8 cellular contexts compared by ENCODE assay signal in the genomic region with DNA sequence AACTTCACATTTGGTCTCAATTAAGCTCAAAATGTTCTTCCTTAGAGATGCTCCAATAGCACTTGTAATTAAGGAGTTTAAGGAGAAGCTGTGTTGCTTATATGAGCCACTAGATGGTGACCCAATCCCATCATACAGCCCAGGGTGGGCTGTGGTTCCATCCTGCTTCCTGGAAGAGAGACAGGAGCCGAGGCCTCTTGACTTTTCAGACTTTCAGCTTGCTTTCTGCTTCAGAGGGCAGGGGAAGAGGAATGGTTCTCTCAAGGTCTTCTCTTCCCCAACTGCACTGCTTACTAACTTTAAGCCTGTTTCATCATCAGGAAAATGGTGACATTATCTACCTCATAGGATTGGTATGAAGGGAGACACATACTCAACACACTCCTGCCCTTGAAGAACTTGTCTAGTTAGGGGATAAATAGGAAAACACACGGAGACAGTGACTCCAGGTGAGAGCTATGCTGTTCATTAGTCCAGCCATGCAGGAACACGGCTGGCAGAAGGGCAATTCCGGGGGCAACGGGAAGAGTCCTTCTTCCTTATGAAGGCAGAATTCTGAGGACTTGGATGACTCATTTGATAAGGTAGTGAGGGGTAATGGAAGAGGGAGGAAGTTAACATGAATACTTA. TPM values are rescaled to one million over a fixed set of nuclear protein-coding genes. Genes with fewer than 3 reads are reported as not detected.
DNase-seq lines count a peak whose midpoint lies in the region; ATAC-seq and TF ChIP-seq lines count a peak whose summit lies in the region.

No MANE protein-coding gene starts in this region.

- H2AFZ ChIP-seq in DND-41 (ENCODE audit: low read depth, low read length): 0 out of 2 replicates have a peak overlapping the region, but pooled peaks have one; percentile 12

- POLR2A ChIA-PET in Panc1 (lab: Charles Lee): no interaction called here

- no TSS peak for BruUV-seq in Panc1 (replicated peaks; lab: Mats Ljungman, UMichigan)

- H3K4me1 ChIP-seq in DND-41 (ENCODE audit: insufficient read depth, low read length): no peaks in the 10 kb centered on the region
- H3K4me1 ChIP-seq in Panc1 (ENCODE audit: control insufficient read depth, insufficient read depth, low read length): no peaks in the 10 kb centered on the region
- peaks cover 11% of the 10 kb centered on the region for H3K4me1 ChIP-seq in lower lobe of right lung
- H3K4me1 ChIP-seq in aorta (ENCODE audit: control insufficient read depth in 1 of 2, insufficient read depth in 2 of 2, low read length in 2 of 2): peaks cover 0 to 3% of the 10 kb centered on the region in 2 donors

- 0 out of 2 replicates have a peak, but pooled peaks cover 3% of the 10 kb centered on the region for H4K20me1 ChIP-seq in DND-41 (ENCODE audit: insufficient read depth, low read length)

- DNase-seq in DND-41: peak; percentile 37
- DNase-seq in Panc1 (ENCODE audit: low read depth, low spot score): peak; percentile 36
- DNase-seq in ecto neural progenitor cell (ENCODE audit: low spot score): peak; percentile 76
- DNase-seq in lower lobe of right lung: peak; percentile 43
- DNase-seq in aorta: no peak
- DNase-seq in NCI-H1436 (lab: John Stamatoyannopoulos, UW): no peak

- CTCF ChIA-PET in Panc1 (lab: Charles Lee): interaction anchor here (0.5 to 1.7 kb wide), 14 partner anchors 9 to 344 kb away, joined by 3 to 18 read pairs (median 5); a partner anchor contains a TSS

- no peak overlapping the region for H3K4me3 ChIP-seq in DND-41 (ENCODE audit: low read depth in 1 of 2, low read length in 2 of 2)
- no peak overlapping the region for H3K4me3 ChIP-seq in Panc1 (ENCODE audit: low read depth in 2 of 2, low read length in 2 of 2)
- no peak overlapping the region for H3K4me3 ChIP-seq in lower lobe of right lung
- no peak overlapping the region for H3K4me3 ChIP-seq in aorta (ENCODE audit: low read length in 2 of 2)

- H3K9ac ChIP-seq in DND-41 (ENCODE audit: low read depth, low read length): no peak overlapping the region

- H3K27me3 ChIP-seq in DND-41 (ENCODE audit: insufficient read depth, low read length, poor library complexity) (no peaks in the 10 kb centered on the region), Panc1 (ENCODE audit: control insufficient read depth, insufficient read depth, low read length) (no peaks in the 10 kb centered on the region), lower lobe of right lung (ENCODE audit: low read depth) (no peaks in the 10 kb centered on the region), aorta (ENCODE audit: control insufficient read depth in 1 of 2, insufficient read depth in 2 of 2, low read length in 1 of 2) (no peaks in the 10 kb centered on the region)

- H3K4me2 ChIP-seq in DND-41 (ENCODE audit: insufficient read depth, low read length): no peak overlapping the region

- H3K36me3 ChIP-seq in DND-41 (ENCODE audit: insufficient read depth, low read length): no peaks in the 10 kb centered on the region
- H3K36me3 ChIP-seq in Panc1 (ENCODE audit: control insufficient read depth, insufficient read depth, low read length): no peaks in the 10 kb centered on the region; the same call in 1 of the 2 replicates
- peaks cover 12% of the 10 kb centered on the region for H3K36me3 ChIP-seq in lower lobe of right lung
- H3K36me3 ChIP-seq in aorta (ENCODE audit: control insufficient read depth in 1 of 2, insufficient read depth in 2 of 2, low read length in 1 of 2): peaks cover 0 to 2% of the 10 kb centered on the region in 2 donors

- in situ Hi-C loops in Panc1 (cut with HindIII; ENCODE audit: low pct_unique_long_range_greater_than_20kb, low sequenced_read_pairs): no loop called here

- H3K79me2 ChIP-seq in DND-41 (ENCODE audit: insufficient read depth, low read length): no peaks in the 10 kb centered on the region

- ATAC-seq in DND-41 (ENCODE audit: insufficient read depth, low read depth): peak; percentile 82
- peak; percentile 64 for ATAC-seq in HG03432 (IDR thresholded peaks at IDR 0.05; ENCODE audit: unreplicated experiment)
- ATAC-seq in Panc1: peak; percentile 91
- peak; percentile 57 to 77 for ATAC-seq in lower lobe of right lung
- peak; percentile 68 for ATAC-seq in aorta (ENCODE audit: low FRiP score)
- no peak for ATAC-seq in HG03045 (IDR thresholded peaks at IDR 0.05; ENCODE audit: unreplicated experiment)

- intact Hi-C loops in Panc1 (cut with micrococcal nuclease; ENCODE audit: unreplicated experiment): loop anchor here (1.0 to 5.0 kb wide), 3 partner anchors 50 to 311 kb away; no protein-coding TSS in a partner anchor
- intact Hi-C loops in lower lobe of right lung (cut with DNase I): no loop called here
- intact Hi-C loops in aorta (cut with DNase I): no loop called here

- TF ChIP-seq CTCF in DND-41 (IDR thresholded peaks at IDR 0.05; ENCODE audit: borderline replicate concordance, extremely low read depth, low read length, poor library complexity, severe bottlenecking) (peak; percentile 65), Panc1 (IDR thresholded peaks at IDR 0.05) (peak; percentile 85), lower lobe of right lung (IDR thresholded peaks at IDR 0.05) (peak; percentile 56)

- H3K27ac ChIP-seq in DND-41 (ENCODE audit: low read length) (no peak overlapping the region), Panc1 (ENCODE audit: low read length) (no peak overlapping the region), lower lobe of right lung (no peak overlapping the region), aorta (ENCODE audit: low read depth in 1 of 2, low read length in 2 of 2) (no peak overlapping the region)

- WGBS in aorta, 2 donors: 55 to 57% methylated on average over 5 of the region's 5 CpGs

- H3K9me3 ChIP-seq in DND-41 (ENCODE audit: insufficient read depth, low read length, severe bottlenecking): no peaks in the 10 kb centered on the region
- H3K9me3 ChIP-seq in Panc1 (ENCODE audit: control insufficient read depth, insufficient read depth, low read depth, low read length): no peaks in the 10 kb centered on the region
- H3K9me3 ChIP-seq in lower lobe of right lung: no peaks in the 10 kb centered on the region
- H3K9me3 ChIP-seq in aorta (ENCODE audit: control insufficient read depth, low read length): no peaks in the 10 kb centered on the region

RNA-seq across cellular contexts. Expression of a gene that starts 20.1 kb away (rescaled TPM):
- total RNA-seq in Panc1 (2021; ENCODE audit: unreplicated experiment) (26.8 TPM), lower lobe of right lung (20.5 TPM), aorta (10 to 100 TPM in 1 of 2 donors, 1 to 10 TPM in 1; 9.9 to 16.9 TPM)
- 29.3 TPM for polyA plus RNA-seq in Panc1 (2012; ENCODE audit: insufficient read length)
- polyA plus RNA-seq in aorta: 10 to 100 TPM; 31.9 to 34.7 TPM

RNA-seq across cellular contexts. Expression of a gene that starts 28.3 kb away (rescaled TPM):
- total RNA-seq in Panc1 (2021; ENCODE audit: unreplicated experiment): 0.23 TPM
- polyA plus RNA-seq in Panc1 (2012; ENCODE audit: insufficient read length): 0.23 TPM
- 25.0 TPM for total RNA-seq in lower lobe of right lung
- total RNA-seq in aorta: 10 to 100 TPM in 1 of 2 donors, 1 to 10 TPM in 1; 9.1 to 11.8 TPM
- polyA plus RNA-seq in aorta: 1 to 10 TPM in 1 of 2 donors, under 1 TPM in 1; 0.72 to 6.8 TPM

Comparison
In these comparisons a context has a peak if more than half of its experiments do, and no peak if none do; other contexts are left out.
1. DNase-seq: peak in DND-41 (single experiment), Panc1 (single experiment), ecto neural progenitor cell (single experiment) and lower lobe of right lung (single experiment); none in aorta (0 of 2) and NCI-H1436 (single experiment).
2. Peak in every context shown above with its lines, with median percentiles within 50 percentile points of each other: CTCF ChIP-seq.